ENCODE assay signal across 19 cellular contexts in the genomic region with DNA sequence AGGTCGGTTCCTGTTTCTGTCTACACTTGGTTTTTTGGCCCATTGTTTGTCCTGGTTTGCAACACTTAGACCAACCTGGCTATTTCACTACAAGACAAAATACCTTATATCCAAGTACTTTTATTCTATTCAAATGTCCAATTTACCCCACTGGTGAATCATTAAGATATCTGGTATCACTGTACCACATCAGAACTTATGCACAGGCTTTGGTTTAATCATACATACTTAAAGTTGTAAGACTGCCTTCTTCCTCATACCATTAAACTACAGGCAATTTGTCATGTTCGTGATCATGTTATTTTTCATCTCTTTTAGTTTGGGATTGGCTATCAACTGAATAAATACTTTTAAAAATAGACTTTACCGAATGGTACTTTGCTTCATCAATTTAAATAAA. TPM values are rescaled to one million over a fixed set of nuclear protein-coding genes. Genes with fewer than 3 reads are reported as not detected.
"Had no signal": no experiment of that assay in that cellular context is flagged by ENCODE, and none has a peak within 500 bp of the region (broad histone marks: within the 10 kb centered on the region; RNA-seq: fewer than 3 reads in every experiment).

No MANE protein-coding gene starts in this region.

- H3K27me3 ChIP-seq: SJCRH30 had no signal

- H3K9me3 ChIP-seq: SJCRH30 had no signal

- H3K4me3 ChIP-seq: SJCRH30 had no signal

- H3K27ac ChIP-seq: HL-60, RWPE1, SJCRH30 had no signal

- DNase-seq: KBM-7, MV-4-11, NCI-H1048, NCI-H1105, NCI-H1436 treated with DMSO at 0.1 percent for 48 hours, NCI-H1930, NCI-H2107, NCI-H345, NCI-H446 treated with DMSO at 0.1 percent for 48 hours, NCI-H510A treated with DMSO at 0.1 percent for 48 hours, NCI-H526 treated with DMSO at 0.1 percent for 48 hours, NCI-H774, SHP77 treated with DMSO at 0.1 percent for 48 hours, SJCRH30 had no signal

- H3K36me3 ChIP-seq: SJCRH30 had no signal

RNA-seq across cellular contexts. Expression of gene ATOH1, which starts 53.0 kb away (rescaled TPM):
- total RNA-seq: LHCN-M2, MCF 10A, Right ventricle myocardium inferior, SJCRH30 had no signal
